Comparison of ENCODE assay signal across 2 cellular contexts in the genomic region with DNA sequence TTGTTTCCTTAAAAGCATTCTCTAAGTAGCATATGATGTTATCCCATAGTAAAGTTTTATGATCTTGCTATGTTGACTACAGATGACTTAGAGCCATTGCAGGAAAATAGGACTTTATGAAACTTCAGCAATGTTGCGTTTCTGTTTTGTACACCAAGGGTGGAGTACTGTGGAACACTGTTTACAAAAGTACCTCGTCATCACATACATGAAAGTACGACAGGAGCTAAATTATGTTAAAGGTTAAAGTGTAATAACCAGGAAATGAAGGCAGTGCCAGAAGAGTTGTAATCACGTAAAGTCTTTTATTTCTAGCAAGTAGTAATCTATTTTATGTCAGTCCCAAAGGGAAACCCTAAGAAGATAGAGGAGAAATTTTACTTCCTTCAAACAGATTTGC.
A peak's percentile ranks its signal among the peaks of the same experiment; 100 is the strongest.
TF ChIP-seq lines count a peak whose summit lies in the region.

No MANE protein-coding gene starts in this region.

TF ChIP-seq in liver, 16 proteins besides CTCF, POLR2A, EP300 and RAD21:
- no peak for TF ChIP-seq FOXA2 (IDR thresholded peaks at IDR 0.05)
- TF ChIP-seq NR2F2 (IDR thresholded peaks at IDR 0.05) = no peak
- TF ChIP-seq RXRA (IDR thresholded peaks at IDR 0.05) = peak; percentile 25 to 53

TF ChIP-seq in HepG2, 621 proteins besides CTCF, POLR2A, EP300 and RAD21:
- TF ChIP-seq ZSCAN20 (CRISPR knock-in tag; IDR thresholded peaks at IDR 0.05; ENCODE audit: borderline replicate concordance) = no peak
- TF ChIP-seq STAG1 (CRISPR knock-in tag; IDR thresholded peaks at IDR 0.05) = no peak
- no peak for TF ChIP-seq HDAC2 (CRISPR knock-in tag; IDR thresholded peaks at IDR 0.05)
- no peak for TF ChIP-seq HCFC1 (IDR thresholded peaks at IDR 0.05; ENCODE audit: low read depth, low read length)
- TF ChIP-seq TBX3 (IDR thresholded peaks at IDR 0.05; ENCODE audit: borderline replicate concordance) = no peak
- TF ChIP-seq, protein P1, sequence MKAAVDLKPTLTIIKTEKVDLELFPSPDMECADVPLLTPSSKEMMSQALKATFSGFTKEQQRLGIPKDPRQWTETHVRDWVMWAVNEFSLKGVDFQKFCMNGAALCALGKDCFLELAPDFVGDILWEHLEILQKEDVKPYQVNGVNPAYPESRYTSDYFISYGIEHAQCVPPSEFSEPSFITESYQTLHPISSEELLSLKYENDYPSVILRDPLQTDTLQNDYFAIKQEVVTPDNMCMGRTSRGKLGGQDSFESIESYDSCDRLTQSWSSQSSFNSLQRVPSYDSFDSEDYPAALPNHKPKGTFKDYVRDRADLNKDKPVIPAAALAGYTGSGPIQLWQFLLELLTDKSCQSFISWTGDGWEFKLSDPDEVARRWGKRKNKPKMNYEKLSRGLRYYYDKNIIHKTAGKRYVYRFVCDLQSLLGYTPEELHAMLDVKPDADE (CRISPR knock-in tag; IDR thresholded peaks at IDR 0.05) = no peak
- no peak for TF ChIP-seq U2AF2 (IDR thresholded peaks at IDR 0.05; ENCODE audit: low read depth, low read length)
- no peak for TF ChIP-seq ZNF816 (CRISPR knock-in tag; IDR thresholded peaks at IDR 0.05; ENCODE audit: borderline replicate concordance)
- no peak for TF ChIP-seq ATAD3A (CRISPR knock-in tag; IDR thresholded peaks at IDR 0.05)
- TF ChIP-seq KLF11 (CRISPR knock-in tag; IDR thresholded peaks at IDR 0.05) = no peak
- TF ChIP-seq, protein P2, sequence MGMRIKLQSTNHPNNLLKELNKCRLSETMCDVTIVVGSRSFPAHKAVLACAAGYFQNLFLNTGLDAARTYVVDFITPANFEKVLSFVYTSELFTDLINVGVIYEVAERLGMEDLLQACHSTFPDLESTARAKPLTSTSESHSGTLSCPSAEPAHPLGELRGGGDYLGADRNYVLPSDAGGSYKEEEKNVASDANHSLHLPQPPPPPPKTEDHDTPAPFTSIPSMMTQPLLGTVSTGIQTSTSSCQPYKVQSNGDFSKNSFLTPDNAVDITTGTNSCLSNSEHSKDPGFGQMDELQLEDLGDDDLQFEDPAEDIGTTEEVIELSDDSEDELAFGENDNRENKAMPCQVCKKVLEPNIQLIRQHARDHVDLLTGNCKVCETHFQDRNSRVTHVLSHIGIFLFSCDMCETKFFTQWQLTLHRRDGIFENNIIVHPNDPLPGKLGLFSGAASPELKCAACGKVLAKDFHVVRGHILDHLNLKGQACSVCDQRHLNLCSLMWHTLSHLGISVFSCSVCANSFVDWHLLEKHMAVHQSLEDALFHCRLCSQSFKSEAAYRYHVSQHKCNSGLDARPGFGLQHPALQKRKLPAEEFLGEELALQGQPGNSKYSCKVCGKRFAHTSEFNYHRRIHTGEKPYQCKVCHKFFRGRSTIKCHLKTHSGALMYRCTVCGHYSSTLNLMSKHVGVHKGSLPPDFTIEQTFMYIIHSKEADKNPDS (CRISPR knock-in tag; IDR thresholded peaks at IDR 0.05) = no peak
- TF ChIP-seq TCF7L2 (IDR thresholded peaks at IDR 0.05; ENCODE audit: low read depth, low read length) = no peak
- TF ChIP-seq, protein P3, sequence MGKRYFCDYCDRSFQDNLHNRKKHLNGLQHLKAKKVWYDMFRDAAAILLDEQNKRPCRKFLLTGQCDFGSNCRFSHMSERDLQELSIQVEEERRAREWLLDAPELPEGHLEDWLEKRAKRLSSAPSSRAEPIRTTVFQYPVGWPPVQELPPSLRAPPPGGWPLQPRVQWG (CRISPR knock-in tag; IDR thresholded peaks at IDR 0.05; ENCODE audit: borderline replicate concordance, low read depth) = no peak
- TF ChIP-seq NFYB (CRISPR knock-in tag; IDR thresholded peaks at IDR 0.05) = no peak
- no peak for TF ChIP-seq REPIN1 (CRISPR knock-in tag; IDR thresholded peaks at IDR 0.05; ENCODE audit: borderline replicate concordance, low read depth)
